ENCODE assay signal across 24 cellular contexts in genomic region chr4:129603241-129603931, GRCh38.
DNase-seq lines count a peak whose midpoint lies in the region; ATAC-seq, FAIRE-seq and TF ChIP-seq lines count a peak whose summit lies in the region.
"Had no signal": no experiment of that assay in that cellular context is flagged by ENCODE, and none has a peak within 500 bp of the region (broad histone marks: within the 10 kb centered on the region; RNA-seq: fewer than 3 reads in every experiment).

No MANE protein-coding gene starts in this region.

- no peak for FAIRE-seq in H1 (lab: Jason Lieb, UNC)
- FAIRE-seq: A204.1 had no signal

- H4K8ac ChIP-seq in H1 (ENCODE audit: extremely low read depth, insufficient read depth, low read length) = no peak overlapping the region

- no peak for TF ChIP-seq RAD21 in H1 (IDR thresholded peaks at IDR 0.05 in 1 of 2, conservative IDR thresholded peaks at IDR 0.05 in 1 of 2; ENCODE audit: low read depth in 2 of 2, low read length in 2 of 2)

- H3K27me3 ChIP-seq in DND-41 (ENCODE audit: insufficient read depth, low read length, poor library complexity) = no peaks in the 10 kb centered on the region
- no peaks in the 10 kb centered on the region for H3K27me3 ChIP-seq in H1 (replicated peaks in 1 of 4; ENCODE audit: control insufficient read depth in 3 of 4, extremely low read depth in 1 of 4, insufficient read depth in 3 of 4, low read length in 3 of 4)
- H3K27me3 ChIP-seq: MG63 had no signal

- CTCF ChIA-PET in H1 (lab: Charles Lee; ENCODE audit: partially characterized antibody) = no interaction called here

- WGBS in H1 (ENCODE audit: extremely low coverage in 1 of 2, insufficient coverage in 1 of 2, insufficient read length in 1 of 2, insufficient replicate concordance in 2 of 2, low coverage in 1 of 2, low lambda C conversion rate in 2 of 2, missing lambda C conversion rate in 1 of 2), 2 experiments = 87% methylated on average over 4 of the region's 4 CpGs; no CpG with 5 or more reads in 1 of the 2 experiments

- H2AFZ ChIP-seq in DND-41 (ENCODE audit: low read depth, low read length) (0 out of 2 replicates have a peak overlapping the region, but pooled peaks have one; percentile 2), H1 (ENCODE audit: low read length) (peak overlapping the region; percentile 59)
- H2AFZ ChIP-seq: GM23248 had no signal

- DNase-seq in DND-41 (no peak), NB4 (ENCODE audit: low read depth) (peak; percentile 72), NOMO-1 treated with dmso at 0.1 percent for 144 hours (lab: John Stamatoyannopoulos, UW; ENCODE audit: unreplicated experiment) (peak; percentile 47), H1 (ENCODE audit: low read depth in 1 of 2, low spot score in 2 of 2) (no peak), activated gamma-delta T cell (lab: John Stamatoyannopoulos, UW) (no peak)
- DNase-seq: DMS53; GM23248; Karpas-422; MG63; NCI-H1105 treated with DMSO at 0.1 percent for 48 hours; NCI-H1694; NCI-H2081 treated with DMSO at 0.1 percent for 48 hours; NCI-H446; NCI-H69; NK-92 treated with Interleukin-12 subunit alpha and Interleukin-12 subunit beta, amount 100 ng/mL, for 24 hours; SHP77 treated with DMSO at 0.1 percent for 48 hours had no signal

- no peak overlapping the region for H2BK15ac ChIP-seq in H1 (ENCODE audit: low read length)

- POLR2A ChIA-PET in H1 (lab: Charles Lee; ENCODE audit: partially characterized antibody) = no interaction called here

- no peak overlapping the region for H3K14ac ChIP-seq in H1 (ENCODE audit: insufficient read length)

- no peak overlapping the region for H2BK20ac ChIP-seq in H1 (ENCODE audit: low read length)

- H3K4ac ChIP-seq in H1 (replicated peaks; ENCODE audit: insufficient read length, low read depth, low read length) = no peak overlapping the region

- H4K20me1 ChIP-seq in DND-41 (ENCODE audit: insufficient read depth, low read length) (no peaks in the 10 kb centered on the region), H1 (replicated peaks in 1 of 2; ENCODE audit: control insufficient read depth in 1 of 2, insufficient read depth in 2 of 2, low read length in 2 of 2) (no peaks in the 10 kb centered on the region)

- TF ChIP-seq EP300 in H1 (IDR thresholded peaks at IDR 0.05; ENCODE audit: borderline replicate concordance in 1 of 2, low read depth in 2 of 2, low read length in 2 of 2) = no peak

- H2AK5ac ChIP-seq in H1 (ENCODE audit: low read depth, low read length) = no peak overlapping the region

- TF ChIP-seq POLR2A in NB4 (IDR thresholded peaks at IDR 0.05; ENCODE audit: extremely low read depth, insufficient read length) = no peak
- no peak for TF ChIP-seq POLR2A in H1 (IDR thresholded peaks at IDR 0.05; ENCODE audit: control extremely low read depth in 1 of 2, low read depth in 2 of 2, low read length in 2 of 2)

- H3K23ac ChIP-seq in H1 (ENCODE audit: insufficient read length) = no peak overlapping the region

- no peak overlapping the region for H3K18ac ChIP-seq in H1 (ENCODE audit: extremely low read depth, low read length)

- H3K4me1 ChIP-seq in DND-41 (ENCODE audit: insufficient read depth, low read length) (peaks cover 21% of the 10 kb centered on the region), H1 (replicated peaks in 1 of 4; ENCODE audit: control insufficient read depth in 3 of 4, insufficient read depth in 4 of 4, low read length in 3 of 4) (no peaks in the 10 kb centered on the region)
- H3K4me1 ChIP-seq: HAP-1 had no signal

- H4K5ac ChIP-seq in H1 (ENCODE audit: insufficient read length, low read depth, low read length) = no peak overlapping the region

- H3K56ac ChIP-seq in H1 (replicated peaks; ENCODE audit: insufficient read length, low read depth, low read length) = no peak overlapping the region

- H3K9ac ChIP-seq in DND-41 (ENCODE audit: low read depth, low read length) (no peak overlapping the region), H1 (replicated peaks in 1 of 4; ENCODE audit: extremely low read depth in 1 of 4, low read depth in 3 of 4, low read length in 3 of 4) (no peak overlapping the region)
- H3K9ac ChIP-seq: GM23248 had no signal

- H2BK120ac ChIP-seq in H1 (replicated peaks; ENCODE audit: low read depth, low read length) = no peak overlapping the region

- TF ChIP-seq CTCF in DND-41 (IDR thresholded peaks at IDR 0.05; ENCODE audit: borderline replicate concordance, extremely low read depth, low read length, poor library complexity, severe bottlenecking) (no peak), NB4 (IDR thresholded peaks at IDR 0.05; ENCODE audit: low read depth, low read length) (no peak), H1 (IDR thresholded peaks at IDR 0.05; ENCODE audit: control extremely low read depth in 1 of 3, insufficient read depth in 1 of 3, low read depth in 1 of 3, low read length in 3 of 3) (no peak)

- no peak overlapping the region for H4K91ac ChIP-seq in H1 (replicated peaks; ENCODE audit: insufficient read length, low read length)

- H3K79me1 ChIP-seq in H1 (ENCODE audit: low read depth, low read length) = no peaks in the 10 kb centered on the region

- H2BK12ac ChIP-seq in H1 (ENCODE audit: low read depth, low read length) = no peak overlapping the region

- ATAC-seq in DND-41 (ENCODE audit: insufficient read depth, low read depth) (no peak), GM19035 (IDR thresholded peaks at IDR 0.05; ENCODE audit: unreplicated experiment) (no peak), HG03045 (IDR thresholded peaks at IDR 0.05; ENCODE audit: unreplicated experiment) (no peak), HG02588 (IDR thresholded peaks at IDR 0.05; ENCODE audit: unreplicated experiment) (no peak)
- ATAC-seq: SK-N-SH treated with all-trans-retinoic acid at 6 μM for 48 hours had no signal

- H3K79me2 ChIP-seq in DND-41 (ENCODE audit: insufficient read depth, low read length) = no peaks in the 10 kb centered on the region
- H3K79me2 ChIP-seq in H1 (ENCODE audit: control insufficient read depth in 1 of 2, insufficient read depth in 2 of 2, low read length in 2 of 2) = no peaks in the 10 kb centered on the region

- H3K9me3 ChIP-seq in DND-41 (ENCODE audit: insufficient read depth, low read length, severe bottlenecking) (no peaks in the 10 kb centered on the region), H1 (ENCODE audit: insufficient read depth in 2 of 2, low read depth in 1 of 2, low read length in 1 of 2) (no peaks in the 10 kb centered on the region)
- H3K9me3 ChIP-seq: HAP-1, MG63 had no signal

- no peaks in the 10 kb centered on the region for H3K23me2 ChIP-seq in H1 (ENCODE audit: low read depth, low read length)

- no peak overlapping the region for H2BK5ac ChIP-seq in H1 (ENCODE audit: low read depth, low read length)

- H3K36me3 ChIP-seq in DND-41 (ENCODE audit: insufficient read depth, low read length) (no peaks in the 10 kb centered on the region), H1 (ENCODE audit: control insufficient read depth in 2 of 4, insufficient read depth in 4 of 4, low read length in 3 of 4) (no peaks in the 10 kb centered on the region)
- H3K36me3 ChIP-seq: HAP-1, MG63 had no signal

- no peak overlapping the region for H3K4me2 ChIP-seq in DND-41 (ENCODE audit: insufficient read depth, low read length)
- no peak overlapping the region for H3K4me2 ChIP-seq in H1 (ENCODE audit: insufficient read depth in 1 of 2, low read depth in 2 of 2, low read length in 2 of 2)

- H3K27ac ChIP-seq in DND-41 (ENCODE audit: low read length) = no peak overlapping the region
- no peak overlapping the region for H3K27ac ChIP-seq in H1 (ENCODE audit: low read depth, low read length)
- H3K27ac ChIP-seq: C4-2B, GM23248, RWPE1 had no signal

- H3K4me3 ChIP-seq in DND-41 (ENCODE audit: low read depth in 1 of 2, low read length in 2 of 2) (no peak overlapping the region), NB4 (ENCODE audit: low read depth, low read length) (no peak overlapping the region), H1 (ENCODE audit: extremely low read depth in 1 of 4, insufficient read depth in 2 of 4, low read depth in 3 of 4, low read length in 4 of 4) (no peak overlapping the region)
- H3K4me3 ChIP-seq: GM23248, HAP-1, MG63 had no signal

TF ChIP-seq in H1, 55 proteins besides CTCF, POLR2A, EP300 and RAD21:
- TF ChIP-seq CBX8 (IDR thresholded peaks at IDR 0.05; ENCODE audit: borderline replicate concordance, low read depth, low read length) (no peak), HDAC6 (IDR thresholded peaks at IDR 0.05; ENCODE audit: low read depth, low read length) (no peak), BACH1 (IDR thresholded peaks at IDR 0.05; ENCODE audit: low read length) (no peak), CREB1 (IDR thresholded peaks at IDR 0.05) (no peak)

Comparison
In these comparisons a context has a peak if more than half of its experiments do, and no peak if none do; other contexts are left out.
1. DNase-seq: peak in NB4 (single experiment) and NOMO-1 treated with dmso at 0.1 percent for 144 hours (single experiment); none in DND-41 (single experiment), H1 (0 of 2) and activated gamma-delta T cell (single experiment).